Comparison of ENCODE assay signal across 1 cellular context in genomic region chr4:163755013-163755412, GRCh38.
TF ChIP-seq lines count a peak whose summit lies in the region.

No MANE protein-coding gene starts in this region.

TF ChIP-seq in HCT116, 20 proteins besides CTCF, POLR2A, EP300 and RAD21 (continued from another document):
- TF ChIP-seq ZBTB33 (IDR thresholded peaks at IDR 0.05; ENCODE audit: extremely low read depth, insufficient replicate concordance, low read length) (no peak), FOSL1 (IDR thresholded peaks at IDR 0.05; ENCODE audit: low read depth) (no peak)
TF ChIP-seq in HCT116: peak in this region for 0.
